In the genomic region with DNA sequence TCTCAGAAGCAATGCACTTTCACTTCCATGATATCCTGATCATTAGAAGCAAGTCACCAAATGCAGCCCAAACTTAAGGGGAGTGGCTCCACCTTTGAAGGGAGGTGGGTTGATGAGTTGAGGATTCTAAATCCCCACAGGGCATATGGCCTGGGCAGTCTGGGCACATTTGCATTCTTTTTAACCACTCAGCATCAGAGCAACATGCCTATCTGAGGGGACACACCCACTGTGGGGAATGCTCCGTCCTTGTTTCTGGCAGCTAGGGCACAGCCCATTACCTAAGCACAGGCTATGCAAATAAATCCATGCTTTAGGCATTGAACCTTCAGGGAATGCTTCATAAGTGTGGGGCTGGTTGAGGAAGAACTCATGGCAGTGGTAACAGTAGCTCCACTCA, we compare ENCODE assay signal across 16 cellular contexts. TPM values are rescaled to one million over a fixed set of nuclear protein-coding genes. Genes with fewer than 3 reads are reported as not detected.
DNase-seq lines count a peak whose midpoint lies in the region; FAIRE-seq and TF ChIP-seq lines count a peak whose summit lies in the region.
"Had no signal": no experiment of that assay in that cellular context is flagged by ENCODE, and none has a peak within 500 bp of the region (broad histone marks: within the 10 kb centered on the region; RNA-seq: fewer than 3 reads in every experiment).

No MANE protein-coding gene starts in this region.

- H3K9me3 ChIP-seq in keratinocyte (ENCODE audit: control insufficient read depth, low read depth, low read length) (no peaks in the 10 kb centered on the region), H9 (ENCODE audit: control insufficient read depth, low read depth, low read length) (no peaks in the 10 kb centered on the region)

- no peaks in the 10 kb centered on the region for H3K9me1 ChIP-seq in keratinocyte (ENCODE audit: control insufficient read depth, extremely low read depth, insufficient read depth, low read length)

- no peak overlapping the region for H3T11ph ChIP-seq in H9 (ENCODE audit: low read length)

- H4K91ac ChIP-seq in H9 (ENCODE audit: insufficient read length, low read depth, low read length), result no peak overlapping the region

- FAIRE-seq in keratinocyte (lab: Jason Lieb, UNC), result no peak

- peaks cover 34 to 40% of the 10 kb centered on the region in 2 experiments for H3K4me1 Mint-ChIP-seq in H9

- H3K23ac ChIP-seq in H9 (ENCODE audit: insufficient read length, low read depth, low read length), result no peak overlapping the region

- H3K27ac ChIP-seq in keratinocyte (ENCODE audit: control insufficient read depth, insufficient read depth, low read length) (no peak overlapping the region), H9 (ENCODE audit: insufficient read length, low read depth, low read length) (no peak overlapping the region)

- dilution Hi-C loops in keratinocyte (cut with MboI; ENCODE audit: extremely low pct_ligation_motif_present, low sequenced_read_pairs), result no loop called here

- H3K4me3 ChIP-seq in keratinocyte (ENCODE audit: control insufficient read depth in 2 of 3, extremely low read depth in 1 of 3, insufficient read depth in 2 of 3, low read depth in 1 of 3, low read length in 3 of 3), result no peak overlapping the region

- peaks cover 3 to 5% of the 10 kb centered on the region in 2 experiments; a peak in 4 of 5 replicates for H3K9me3 Mint-ChIP-seq in H9
- H3K9me3 Mint-ChIP-seq: CD4-positive, CD25-positive, alpha-beta regulatory T cell had no signal

- H2AFZ ChIP-seq in keratinocyte (ENCODE audit: control insufficient read depth, low read length) (no peak overlapping the region), H9 (ENCODE audit: low read length) (no peak overlapping the region)

- H3K56ac ChIP-seq in H9 (ENCODE audit: insufficient read length, low read depth, low read length), result no peak overlapping the region

- H3K79me2 ChIP-seq in keratinocyte (ENCODE audit: control insufficient read depth, insufficient read depth, low read length), result no peaks in the 10 kb centered on the region
- no peaks in the 10 kb centered on the region for H3K79me2 ChIP-seq in H9 (ENCODE audit: insufficient read depth, low read length)

- H3K4ac ChIP-seq in H9 (ENCODE audit: low read depth, low read length), result no peak overlapping the region

- no peak overlapping the region for H3K18ac ChIP-seq in H9 (ENCODE audit: insufficient read length, low read depth, low read length)

- no peak overlapping the region for H2BK120ac ChIP-seq in H9 (ENCODE audit: low read depth, low read length, poor library complexity, severe bottlenecking)

- no peaks in the 10 kb centered on the region for H3K27me3 ChIP-seq in keratinocyte (ENCODE audit: control insufficient read depth, extremely low read depth, insufficient read depth, low read length)
- no peaks in the 10 kb centered on the region for H3K27me3 ChIP-seq in H9 (ENCODE audit: insufficient read depth, low read length)

- DNase-seq in NCI-H524 treated with DMSO at 0.1 percent for 48 hours (lab: John Stamatoyannopoulos, UW), result peak; percentile 22
- DNase-seq in SW480 (ENCODE audit: low spot score), result peak; percentile 53
- peak; percentile 17 for DNase-seq in keratinocyte (ENCODE audit: low read depth, low spot score)
- peak; percentile 25 for DNase-seq in renal cortical epithelial cell (ENCODE audit: low read depth)
- DNase-seq in DMS53 (lab: John Stamatoyannopoulos, UW), result no peak
- DNase-seq in H9, result no peak
- no peak for DNase-seq in occipital lobe (lab: John Stamatoyannopoulos, UW)
- no peak for DNase-seq in NCI-H2081 treated with DMSO at 0.1 percent for 48 hours (lab: John Stamatoyannopoulos, UW)
- DNase-seq: ACHN; Calu3; CD4-positive, CD25-positive, alpha-beta regulatory T cell; DMS79 treated with DMSO at 0.1 percent for 48 hours; GF-D8; Karpas-422; NCI-H1436; NCI-H2029 treated with DMSO at 0.1 percent for 48 hours had no signal

- H2BK12ac ChIP-seq in H9 (ENCODE audit: insufficient read length, low read depth, low read length), result no peak overlapping the region

- no peak overlapping the region for H3K27ac Mint-ChIP-seq in H9
- H3K27ac Mint-ChIP-seq: CD4-positive, CD25-positive, alpha-beta regulatory T cell had no signal

- no peaks in the 10 kb centered on the region for H3K36me3 ChIP-seq in keratinocyte (ENCODE audit: control insufficient read depth in 2 of 2, extremely low read depth in 1 of 2, insufficient read depth in 2 of 2, low read length in 2 of 2)

- TF ChIP-seq CTCF in keratinocyte (optimal IDR thresholded peaks at IDR 0.05 in 1 of 3, IDR thresholded peaks at IDR 0.05 in 1 of 3, conservative IDR thresholded peaks at IDR 0.05 in 1 of 3; ENCODE audit: extremely low read depth in 1 of 3, insufficient read depth in 2 of 3, low read length in 3 of 3) (no peak), H9 (conservative IDR thresholded peaks at IDR 0.05) (no peak)

- H3K27me3 Mint-ChIP-seq in H9 (ENCODE audit: low read depth), result no peaks in the 10 kb centered on the region

- H3K4me3 Mint-ChIP-seq in H9, result no peak overlapping the region
- H3K4me3 Mint-ChIP-seq: CD4-positive, CD25-positive, alpha-beta regulatory T cell had no signal

- H3K79me1 ChIP-seq in H9 (ENCODE audit: insufficient read depth, low read depth, low read length, poor library complexity, severe bottlenecking), result no peaks in the 10 kb centered on the region

- H3K4me1 ChIP-seq in keratinocyte (ENCODE audit: control insufficient read depth, extremely low read depth, insufficient read depth, low read length) (peaks cover 8% of the 10 kb centered on the region), H9 (ENCODE audit: insufficient read depth, low read length) (no peaks in the 10 kb centered on the region; the same call in 1 of the 2 replicates)

- no peak overlapping the region for H2BK20ac ChIP-seq in H9 (ENCODE audit: low read depth, low read length, poor library complexity, severe bottlenecking)

- H4K5ac ChIP-seq in H9 (ENCODE audit: insufficient read length, low read depth, low read length), result no peak overlapping the region

- H3K4me2 ChIP-seq in keratinocyte (ENCODE audit: control insufficient read depth, extremely low read depth, insufficient read depth, low read depth, low read length) (peak overlapping the region; percentile 14), H9 (ENCODE audit: insufficient read depth, insufficient read length, low read length) (no peak overlapping the region)

- H2BK5ac ChIP-seq in H9 (ENCODE audit: insufficient read length, low read length), result no peak overlapping the region

- no peak overlapping the region for H4K8ac ChIP-seq in H9 (replicated peaks; ENCODE audit: insufficient read length, low read depth, low read length)

- no CpG with 5 or more reads among the region's 1 CpG for WGBS in H9 (ENCODE audit: extremely low coverage, insufficient read length, low lambda C conversion rate)

- H3K23me2 ChIP-seq in H9 (ENCODE audit: insufficient read length, low read depth, low read length, poor library complexity, severe bottlenecking), result no peaks in the 10 kb centered on the region

- no peak overlapping the region for H3K14ac ChIP-seq in H9 (ENCODE audit: insufficient read depth, low read length)

- H3K9ac ChIP-seq in keratinocyte (ENCODE audit: control insufficient read depth, extremely low read depth, insufficient read depth, low read length), result no peak overlapping the region
- H3K9ac ChIP-seq in H9 (ENCODE audit: extremely low read depth, insufficient read length, low read length), result no peak overlapping the region

- H4K20me1 ChIP-seq in keratinocyte (ENCODE audit: control insufficient read depth, extremely low read depth, insufficient read depth, low read length) (no peaks in the 10 kb centered on the region), H9 (ENCODE audit: control insufficient read depth, insufficient read depth, insufficient read length) (no peaks in the 10 kb centered on the region)

- H2BK15ac ChIP-seq in H9 (ENCODE audit: low read depth, low read length), result no peak overlapping the region

- peaks cover 2 to 5% (median 5%) of the 10 kb centered on the region in 3 experiments; a peak in 4 of 7 replicates for H3K36me3 Mint-ChIP-seq in H9 (ENCODE audit: insufficient read depth in 1 of 3, low read depth in 3 of 3)
- H3K36me3 Mint-ChIP-seq: CD4-positive, CD25-positive, alpha-beta regulatory T cell had no signal

- H2AK5ac ChIP-seq in H9 (ENCODE audit: insufficient read length, low read length), result no peak overlapping the region

RNA-seq across cellular contexts. Expression of gene SACS, which starts 12.3 kb away (rescaled TPM):
- 7.8 to 13.5 TPM (median 11.2 TPM) in 3 replicates for polyA plus RNA-seq in keratinocyte
- polyA plus RNA-seq in keratinocyte (2011; ENCODE audit: low read depth), result 3.7 TPM
- polyA plus RNA-seq in keratinocyte (2011; cell fraction: cytosol; rRNA removed), result 3.8 and 6.8 TPM in 2 replicates
- polyA plus RNA-seq in keratinocyte (2011; cell fraction: nucleus; rRNA removed), result 15.3 and 22.9 TPM in 2 replicates
- 3.2 and 10.5 TPM in 2 replicates for polyA plus RNA-seq in keratinocyte (2012; ENCODE audit: low replicate concordance)
- polyA minus RNA-seq in keratinocyte, result 43.4 to 82.7 TPM (median 61.2 TPM) in 3 replicates
- 22.1 TPM for polyA minus RNA-seq in keratinocyte (2011; cell fraction: cytosol; rRNA and poly(A)+ RNA removed)
- polyA minus RNA-seq in keratinocyte (2011; cell fraction: nucleus; rRNA and poly(A)+ RNA removed), result 60.2 and 89.0 TPM in 2 replicates
- total RNA-seq in renal cortical epithelial cell (91.2 and 160 TPM in 2 replicates), H9 (2021) (47.8 and 53.0 TPM in 2 replicates), occipital lobe (177 TPM)

Comparison
In these comparisons a context has a peak if more than half of its experiments do, and no peak if none do; other contexts are left out.
1. DNase-seq: peak in NCI-H524 treated with DMSO at 0.1 percent for 48 hours (single experiment), SW480 (single experiment), keratinocyte (single experiment) and renal cortical epithelial cell (single experiment); none in DMS53 (single experiment), H9 (single experiment), occipital lobe (single experiment) and NCI-H2081 treated with DMSO at 0.1 percent for 48 hours (single experiment).